In the genomic region with DNA sequence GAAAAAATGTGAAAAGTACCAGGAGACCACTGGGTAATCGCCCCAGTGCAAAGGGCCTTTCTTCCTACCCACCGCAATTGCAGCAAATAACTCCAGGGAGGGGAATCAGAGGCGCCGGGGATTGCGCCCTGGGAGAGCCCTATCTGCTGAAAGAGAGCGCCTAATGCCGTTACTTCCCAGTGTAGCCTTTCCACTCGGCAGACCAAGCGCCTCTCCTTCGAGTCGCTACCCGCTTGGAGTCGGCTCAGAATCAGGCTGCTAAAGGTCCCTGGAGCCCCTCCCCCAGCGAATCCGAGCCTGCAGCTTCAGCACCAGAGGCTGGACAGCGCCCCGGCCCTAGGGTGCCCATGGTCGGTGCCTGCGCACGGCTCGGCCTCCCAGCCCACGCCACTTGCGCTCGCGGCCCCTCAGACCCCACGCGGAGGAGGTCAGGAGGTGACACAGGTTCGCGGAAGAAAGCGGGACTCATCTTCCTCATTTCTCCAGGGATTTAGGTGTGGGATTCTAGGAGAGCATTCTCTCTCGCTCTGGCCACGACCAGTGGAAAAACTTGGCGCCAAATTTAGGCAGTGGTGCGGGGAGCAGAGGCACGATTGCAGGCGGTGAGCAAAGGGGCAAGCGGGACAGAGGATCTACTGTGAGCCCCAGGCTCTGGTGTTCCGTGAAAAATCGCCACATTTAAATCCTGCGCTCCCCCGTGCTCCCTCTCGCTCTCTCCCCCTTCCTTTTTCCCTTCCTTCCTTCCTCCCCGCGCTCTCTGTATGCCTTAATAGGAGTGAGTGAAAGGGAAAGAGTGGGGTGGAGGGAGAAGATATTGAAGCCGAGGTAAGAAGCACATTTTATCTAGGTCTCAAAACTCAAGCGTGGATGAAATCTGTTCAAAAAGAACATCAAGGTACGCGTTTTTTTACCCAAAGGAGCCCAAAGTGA, we compare ENCODE assay signal across 8 cellular contexts. TPM values are rescaled to one million over a fixed set of nuclear protein-coding genes. Genes with fewer than 3 reads are reported as not detected.
A peak's percentile ranks its signal among the peaks of the same experiment; 100 is the strongest.
DNase-seq lines count a peak whose midpoint lies in the region; ATAC-seq and TF ChIP-seq lines count a peak whose summit lies in the region.

No MANE protein-coding gene starts in this region.

- CTCF ChIA-PET in mammary epithelial cell (lab: Charles Lee; ENCODE audit: low non-redundant PET): no interaction called here

- no peak overlapping the region for H2AFZ ChIP-seq in mammary epithelial cell (ENCODE audit: low read depth, low read length)

- WGBS in mammary epithelial cell (ENCODE audit: low coverage, missing lambda C conversion rate): 15% methylated on average over 36 of the region's 48 CpGs
- 7 to 15% (median 9%) methylated on average over 38 to 48 of the region's 48 CpGs for WGBS in spleen, 5 donors

- H3K36me3 ChIP-seq in mammary epithelial cell (ENCODE audit: insufficient read depth, low read length) (no peaks in the 10 kb centered on the region), breast epithelium (no peaks in the 10 kb centered on the region), left ventricle myocardium inferior (no peaks in the 10 kb centered on the region), spleen (no peaks in the 10 kb centered on the region)

- intact Hi-C loops in mammary epithelial cell (cut with micrococcal nuclease): no loop called here
- intact Hi-C loops in breast epithelium (cut with DNase I; ENCODE audit: low total_unique reads): no loop called here
- intact Hi-C loops in left ventricle myocardium inferior (cut with micrococcal nuclease): no loop called here
- intact Hi-C loops in spleen (cut with DNase I; ENCODE audit: low total_unique reads): no loop called here

- BruUV-seq in mammary epithelial cell (replicated peaks; lab: Mats Ljungman, UMichigan): no TSS peak

- H4K20me1 ChIP-seq in mammary epithelial cell (ENCODE audit: insufficient read depth, low read length): no peaks in the 10 kb centered on the region

- H3K4me1 ChIP-seq in mammary epithelial cell (ENCODE audit: insufficient read depth, low read length): no peaks in the 10 kb centered on the region
- H3K4me1 ChIP-seq in breast epithelium: peaks cover 0 to 8% of the 10 kb centered on the region in 2 donors
- H3K4me1 ChIP-seq in left ventricle myocardium inferior: peaks cover 21% of the 10 kb centered on the region
- H3K4me1 ChIP-seq in spleen: peaks cover 7 to 22% (median 18%) of the 10 kb centered on the region in 6 donors

- dilution Hi-C loops in mammary epithelial cell (cut with HindIII; ENCODE audit: low sequenced_read_pairs): no loop called here

- H3K4me3 ChIP-seq in mammary epithelial cell (replicated peaks in 1 of 3; ENCODE audit: insufficient read depth in 1 of 3, low read depth in 2 of 3, low read length in 3 of 3) (no peak overlapping the region), breast epithelium (peak overlapping the region in 1 of 3 donors; percentile 44), left ventricle myocardium inferior (peak overlapping the region; percentile 40), spleen (peak overlapping the region in 1 of 8 donors; percentile 42)

- no peak overlapping the region for H3K9ac ChIP-seq in mammary epithelial cell (ENCODE audit: insufficient read depth, low read length)

- H3K27me3 ChIP-seq in mammary epithelial cell (ENCODE audit: insufficient read depth, low read length) (peaks cover 40% of the 10 kb centered on the region), breast epithelium (peaks cover 6 to 52% of the 10 kb centered on the region in 2 donors), left ventricle myocardium inferior (ENCODE audit: low read depth) (peaks cover 72% of the 10 kb centered on the region), spleen (replicated peaks in 1 of 7) (peaks cover 11 to 79% (median 42%) of the 10 kb centered on the region in 7 donors)

- DNase-seq in mammary epithelial cell (peak; percentile 20), breast epithelium (ENCODE audit: low spot score in 2 of 2) (no peak), left ventricle myocardium inferior (peak; percentile 50), spleen (peak; percentile 76), HuH-7 (ENCODE audit: low spot score) (no peak), germinal center (ENCODE audit: low spot score) (no peak)
- peak; percentile 45 for DNase-seq in activated CD8-positive, alpha-beta memory T cell treated with anti-CD3 and anti-CD28 coated beads, Interleukin-2, amount 50 U/mL, for 4 hours

- TF ChIP-seq CTCF in mammary epithelial cell (conservative IDR thresholded peaks at IDR 0.05 in 1 of 2, IDR thresholded peaks at IDR 0.05 in 1 of 2; ENCODE audit: extremely low read depth in 1 of 2, insufficient read depth in 1 of 2, low read depth in 1 of 2, low read length in 2 of 2) (no peak), breast epithelium (IDR thresholded peaks at IDR 0.05) (no peak), left ventricle myocardium inferior (IDR thresholded peaks at IDR 0.05; ENCODE audit: borderline replicate concordance) (no peak), spleen (IDR thresholded peaks at IDR 0.05 in 8 of 11, conservative IDR thresholded peaks at IDR 0.05 in 3 of 11) (no peak)

- no peaks in the 10 kb centered on the region for H3K9me3 ChIP-seq in mammary epithelial cell (replicated peaks; ENCODE audit: insufficient read depth, low read length)
- no peaks in the 10 kb centered on the region for H3K9me3 ChIP-seq in breast epithelium
- no peaks in the 10 kb centered on the region for H3K9me3 ChIP-seq in left ventricle myocardium inferior (replicated peaks)
- no peaks in the 10 kb centered on the region for H3K9me3 ChIP-seq in spleen

- H3K27ac ChIP-seq in mammary epithelial cell (ENCODE audit: insufficient read depth, low read depth, low read length) (no peak overlapping the region), breast epithelium (no peak overlapping the region), left ventricle myocardium inferior (replicated peaks) (no peak overlapping the region), spleen (no peak overlapping the region)

- H3K79me2 ChIP-seq in mammary epithelial cell (ENCODE audit: insufficient read depth, low read length): no peaks in the 10 kb centered on the region

- no peak overlapping the region for H3K4me2 ChIP-seq in mammary epithelial cell (ENCODE audit: insufficient read depth, low read depth, low read length)

- in situ Hi-C loops in mammary epithelial cell (cut with MboI; ENCODE audit: low sequenced_read_pairs in 2 of 2): no loop called here

- no peak for ATAC-seq in HG03469 (IDR thresholded peaks at IDR 0.05; ENCODE audit: unreplicated experiment)

- TF ChIP-seq POLR2A in breast epithelium (IDR thresholded peaks at IDR 0.05): no peak
- TF ChIP-seq POLR2A in spleen (IDR thresholded peaks at IDR 0.05): no peak

RNA-seq across cellular contexts. Expression of gene AEN, which starts 15.4 kb away (rescaled TPM):
- total RNA-seq in mammary epithelial cell: 10 to 100 TPM; 31.8 to 42.7 TPM
- 29.2 TPM for polyA plus RNA-seq in mammary epithelial cell
- 80.7 TPM for polyA minus RNA-seq in mammary epithelial cell
- total RNA-seq in breast epithelium: 10 to 100 TPM; 11.7 to 21.6 (median 18.1) TPM
- 10.3 TPM for total RNA-seq in left ventricle myocardium inferior
- total RNA-seq in spleen: 10 to 100 TPM; 20.3 to 40.3 (median 29.5) TPM
- 10 to 100 TPM; 12.9 to 18.6 (median 14.6) TPM for polyA plus RNA-seq in spleen

RNA-seq across cellular contexts. Expression of gene ISG20, which starts 33.0 kb away (rescaled TPM):
- total RNA-seq in mammary epithelial cell: 1 to 10 TPM; 1.0 to 2.9 TPM
- polyA plus RNA-seq in mammary epithelial cell: 7.9 TPM
- 16.8 TPM for polyA minus RNA-seq in mammary epithelial cell
- total RNA-seq in breast epithelium: 10 to 100 TPM in 2 of 3 donors, 1 to 10 TPM in 1; 7.4 to 34.4 (median 18.6) TPM
- total RNA-seq in left ventricle myocardium inferior: 3.1 TPM
- total RNA-seq in spleen: 100 to 1,000 TPM in 5 of 7 donors, 10 to 100 TPM in 2; 70.5 to 171 (median 127) TPM
- 100 to 1,000 TPM; 142 to 365 (median 198) TPM for polyA plus RNA-seq in spleen

RNA-seq across cellular contexts. Expression of gene DET1, which starts 59.3 kb away (rescaled TPM):
- 1 to 10 TPM; 2.4 to 3.0 TPM for total RNA-seq in mammary epithelial cell
- polyA plus RNA-seq in mammary epithelial cell: 2.3 TPM
- polyA minus RNA-seq in mammary epithelial cell: 3.6 TPM
- total RNA-seq in breast epithelium: 10 to 100 TPM in 2 of 3 donors, 1 to 10 TPM in 1; 7.2 to 19.6 (median 12.1) TPM
- total RNA-seq in left ventricle myocardium inferior: 5.5 TPM
- 10 to 100 TPM in 1 of 7 donors, 1 to 10 TPM in 6; 5.1 to 11.5 (median 9.2) TPM for total RNA-seq in spleen
- polyA plus RNA-seq in spleen: 1 to 10 TPM; 1.3 to 2.8 (median 2.7) TPM

Comparison
In these comparisons a context has a peak if more than half of its experiments do, and no peak if none do; other contexts are left out.
1. DNase-seq: peak in mammary epithelial cell (single experiment), activated CD8-positive, alpha-beta memory T cell treated with anti-CD3 and anti-CD28 coated beads, Interleukin-2, amount 50 U/mL, for 4 hours (single experiment), left ventricle myocardium inferior (single experiment) and spleen (single experiment); none in breast epithelium (0 of 2), HuH-7 (single experiment) and germinal center (single experiment).